ENCODE assay signal across 8 cellular contexts in genomic region chr6:15504040-15504491, GRCh38.
DNase-seq lines count a peak whose midpoint lies in the region; ATAC-seq and TF ChIP-seq lines count a peak whose summit lies in the region.

No MANE protein-coding gene starts in this region.

- POLR2A ChIA-PET in AG04450 (lab: Yijun Ruan, JAX) = interaction anchor here (1.4 kb wide), 2 partner anchors 44 to 125 kb away, joined by 3 to 4 read pairs; no protein-coding TSS in a partner anchor

- no peaks in the 10 kb centered on the region for H3K27me3 Mint-ChIP-seq in osteocyte (ENCODE audit: unreplicated experiment)

- TF ChIP-seq CTCF in AG04450 (IDR thresholded peaks at IDR 0.05; ENCODE audit: low read depth, low read length) = no peak
- no peak for TF ChIP-seq CTCF in osteocyte (IDR thresholded peaks at IDR 0.05)

- H3K27me3 ChIP-seq in AG04450 (ENCODE audit: control insufficient read depth, insufficient read depth, low read length) (no peaks in the 10 kb centered on the region), SJCRH30 (no peaks in the 10 kb centered on the region)

- DNase-seq in AG04450 (ENCODE audit: low read depth, low spot score) = no peak
- peak; percentile 32 to 37 for DNase-seq in SJCRH30
- peak in 33 of 42 donors; percentile 39 to 78 (median 58) for DNase-seq in head of caudate nucleus
- peak; percentile 76 for DNase-seq in osteocyte (ENCODE audit: extremely low spot score, unreplicated experiment)

- peak overlapping the region; percentile 48 for H3K4me3 Mint-ChIP-seq in osteocyte (ENCODE audit: unreplicated experiment)

- peaks cover 60% of the 10 kb centered on the region for H3K4me1 Mint-ChIP-seq in osteocyte (ENCODE audit: unreplicated experiment)

- peak overlapping the region; percentile 79 for H3K27ac Mint-ChIP-seq in osteocyte (ENCODE audit: unreplicated experiment)

- H3K27ac ChIP-seq in AG04450 (ENCODE audit: low read depth, low read length) = peak overlapping the region; percentile 84
- peak overlapping the region; percentile 85 for H3K27ac ChIP-seq in SJCRH30

- no peaks in the 10 kb centered on the region; the same call in 1 of the 2 replicates for H3K36me3 ChIP-seq in SJCRH30

- peaks cover 39% of the 10 kb centered on the region for H3K36me3 Mint-ChIP-seq in osteocyte (ENCODE audit: unreplicated experiment)

- H3K9me3 ChIP-seq in AG04450 (ENCODE audit: control insufficient read depth, insufficient read depth, low read length) (no peaks in the 10 kb centered on the region; the same call in 1 of the 2 replicates), SJCRH30 (replicated peaks) (no peaks in the 10 kb centered on the region)

- no peaks in the 10 kb centered on the region for H3K9me3 Mint-ChIP-seq in osteocyte (ENCODE audit: unreplicated experiment)

- peaks cover 23% of the 10 kb centered on the region for H3K4me1 ChIP-seq in SJCRH30

- intact Hi-C loops in head of caudate nucleus (cut with DNase I) = no loop called here

- CTCF ChIA-PET in AG04450 (lab: Charles Lee) = interaction anchor here (1.2 to 1.3 kb wide), 2 partner anchors 119 to 1375 kb away, joined by 3 read pairs; no protein-coding TSS in a partner anchor

- ATAC-seq in HG02763 (IDR thresholded peaks at IDR 0.05; ENCODE audit: unreplicated experiment) (no peak), HG03460 (IDR thresholded peaks at IDR 0.05; ENCODE audit: unreplicated experiment) (no peak), GM21423 (IDR thresholded peaks at IDR 0.05; ENCODE audit: unreplicated experiment) (no peak), GM21576 (IDR thresholded peaks at IDR 0.05; ENCODE audit: unreplicated experiment) (no peak)

- H3K4me3 ChIP-seq in AG04450 (ENCODE audit: low read depth, low read length) (peak overlapping the region; percentile 37; the same call in 1 of the 2 replicates), SJCRH30 (peak overlapping the region; percentile 21)
